In genomic region chr19:54069482-54069881, GRCh38 we compare ENCODE assay signal across 30 cellular contexts. TPM values are rescaled to one million over a fixed set of nuclear protein-coding genes. Genes with fewer than 3 reads are reported as not detected.
DNase-seq lines count a peak whose midpoint lies in the region; ATAC-seq, FAIRE-seq and TF ChIP-seq lines count a peak whose summit lies in the region.
"Had no signal": no experiment of that assay in that cellular context is flagged by ENCODE, and none has a peak within 500 bp of the region (broad histone marks: within the 10 kb centered on the region; RNA-seq: fewer than 3 reads in every experiment).

No MANE protein-coding gene starts in this region.

- H3K36me3 ChIP-seq in K562 (ENCODE audit: control insufficient read depth, insufficient read depth, low read length) (no peaks in the 10 kb centered on the region), neutrophil (peaks cover 11% of the 10 kb centered on the region)
- H3K36me3 ChIP-seq: BE2C, BLaER1 had no signal

- TF ChIP-seq RAD21 in K562 (CRISPR knock-in tag; conservative IDR thresholded peaks at IDR 0.05 in 1 of 2, IDR thresholded peaks at IDR 0.05 in 1 of 2) = no peak

- no TSS peak for BruUV-seq in K562 (replicated peaks; lab: Mats Ljungman, UMichigan)

- no peak overlapping the region for H2AFZ ChIP-seq in K562 (ENCODE audit: low read depth, low read length)

- H3K9me3 ChIP-seq in K562 (replicated peaks; ENCODE audit: control insufficient read depth, insufficient read depth, low read depth, low read length) = no peaks in the 10 kb centered on the region
- H3K9me3 ChIP-seq in neutrophil = no peaks in the 10 kb centered on the region
- H3K9me3 ChIP-seq: BE2C had no signal

- CTCF ChIA-PET in K562 (lab: Yijun Ruan, JAX; ENCODE audit: low intra/inter-chr PET ratio) = no interaction called here

- H3K4me2 ChIP-seq in K562 (ENCODE audit: insufficient read depth, low read length) = no peak overlapping the region
- H3K4me2 ChIP-seq: BLaER1 had no signal

- H3K27ac ChIP-seq in K562 (ENCODE audit: extremely low read depth, low read depth, low read length) (no peak overlapping the region), neutrophil (peak overlapping the region; percentile 1)
- H3K27ac ChIP-seq: BLaER1 had no signal

- ATAC-seq in K562 (peak; percentile 27; the same call in 1 of the 3 replicates), GM19467 (IDR thresholded peaks at IDR 0.05; ENCODE audit: unreplicated experiment) (no peak)
- ATAC-seq: GM12878 had no signal

- H3K9ac ChIP-seq in K562 (ENCODE audit: insufficient read depth in 1 of 2, low read depth in 2 of 2, low read length in 2 of 2) = no peak overlapping the region
- H3K9ac ChIP-seq: BLaER1 had no signal

- H3K9me1 ChIP-seq in K562 (ENCODE audit: control insufficient read depth, insufficient read depth, low read length) = no peaks in the 10 kb centered on the region

- no peaks in the 10 kb centered on the region for H4K20me1 ChIP-seq in K562 (replicated peaks; ENCODE audit: control insufficient read depth, insufficient read depth, low read length)
- H4K20me1 ChIP-seq: BLaER1 had no signal

- no peak for TF ChIP-seq POLR2A in K562 (conservative IDR thresholded peaks at IDR 0.05)

- H3K79me2 ChIP-seq in K562 (ENCODE audit: control insufficient read depth, insufficient read depth, low read length) = no peaks in the 10 kb centered on the region

- WGBS in K562 (ENCODE audit: insufficient coverage, low coverage, missing lambda C conversion rate) = 0% methylated on average over 5 of the region's 5 CpGs

- POLR2A ChIA-PET in K562 (lab: Yijun Ruan, JAX) = no interaction called here

- TF ChIP-seq CTCF in K562 (IDR thresholded peaks at IDR 0.05 in 2 of 3, conservative IDR thresholded peaks at IDR 0.05 in 1 of 3; ENCODE audit: insufficient read depth in 2 of 3, low read depth in 1 of 3, low read length in 3 of 3) (no peak), neutrophil (IDR thresholded peaks at IDR 0.05) (no peak)

- intact Hi-C loops in K562 (cut with micrococcal nuclease) = no loop called here

- DNase-seq in K562 (ENCODE audit: extremely low read depth in 1 of 4, low spot score in 3 of 4) (peak; percentile 1 to 21 (median 2)), mesenteric fat pad (ENCODE audit: low spot score) (peak; percentile 35), HK-2 (ENCODE audit: unreplicated experiment) (no peak), hepatic stellate cell (ENCODE audit: low spot score) (no peak)
- DNase-seq: 8988T; ACHN; BE2C; C1 segment of cervical spinal cord; CD4-positive, alpha-beta memory T cell; CD4-positive, CD25-positive, alpha-beta regulatory T cell; CD8-positive, alpha-beta memory T cell; COR-L47; DMS 273 treated with DMSO at 0.1 percent for 48 hours; DMS153; DMS53; DMS79; DND-41; EL; GDM1 had no signal

- no peaks in the 10 kb centered on the region for H3K4me1 ChIP-seq in K562 (replicated peaks in 1 of 2; ENCODE audit: control insufficient read depth in 2 of 2, insufficient read depth in 2 of 2, low read length in 2 of 2)
- peaks cover under 1 to 4% of the 10 kb centered on the region in 2 experiments for H3K4me1 ChIP-seq in neutrophil (ENCODE audit: control insufficient read depth in 1 of 2, insufficient read depth in 1 of 2, low read depth in 1 of 2, low read length in 1 of 2)
- H3K4me1 ChIP-seq: BE2C, BLaER1 had no signal

- H3K27me3 ChIP-seq in K562 (ENCODE audit: control insufficient read depth in 2 of 2, insufficient read depth in 2 of 2, low read length in 2 of 2) (peaks cover 18 to 59% of the 10 kb centered on the region in 2 experiments; a peak in 3 of 5 replicates), neutrophil (no peaks in the 10 kb centered on the region)
- H3K27me3 ChIP-seq: BLaER1 had no signal

- FAIRE-seq in K562 (lab: Jason Lieb, UNC) = no peak
- FAIRE-seq: A204.1, GM12878, GM12892, GM18507 had no signal

- in situ Hi-C loops in K562 (cut with MboI) = no loop called here

- no peak for TF ChIP-seq EP300 in K562 (IDR thresholded peaks at IDR 0.05; ENCODE audit: low read length)

- no peak overlapping the region for H3K4me3 ChIP-seq in K562
- no peak overlapping the region for H3K4me3 ChIP-seq in neutrophil (ENCODE audit: low read depth in 1 of 2, low read length in 1 of 2)
- H3K4me3 ChIP-seq: BLaER1, GM12878 had no signal

RNA-seq across cellular contexts. Expression of gene VSTM1, which starts 5.8 kb away (rescaled TPM):
- not detected in 2 replicates for total RNA-seq in K562 (2011; cell fraction: chromatin; rRNA removed; ENCODE audit: low replicate concordance)
- total RNA-seq in K562 (2011; cell fraction: nucleolus; rRNA removed) = not detected in 2 replicates
- not detected in 2 replicates for total RNA-seq in K562 (2011; cell fraction: nucleoplasm; rRNA removed)
- total RNA-seq in K562 (2014; rRNA removed) = not detected in 2 replicates
- not detected in 2 replicates for total RNA-seq in K562 (2014; rRNA removed; fragmentation: Illumina TruSeq; extraction: Trizol)
- total RNA-seq in K562 (2015; rRNA removed; fragmentation: Illumina TruSeq; extraction: Trizol) = not detected in 2 replicates
- total RNA-seq in K562 (2021) = not detected in 2 replicates
- not detected in 2 replicates for polyA plus RNA-seq in K562 (2011; rRNA removed)
- polyA plus RNA-seq in K562 (2011; cell fraction: cytosol; rRNA removed) = not detected in 2 replicates
- polyA plus RNA-seq in K562 (2011; cell fraction: nucleus; rRNA removed) = not detected in 2 replicates
- not detected in 2 replicates for polyA plus RNA-seq in K562 (2012)
- polyA plus RNA-seq in K562 (2014; fragmentation: Illumina TruSeq; extraction: Trizol) = not detected in 2 replicates
- polyA plus RNA-seq in K562 (2014; fragmentation: Nextera tagmentation; extraction: Ambion mirVana) = not detected
- polyA plus RNA-seq in K562 (2014; rRNA removed) = not detected in 2 replicates
- not detected in 2 replicates for polyA minus RNA-seq in K562 (2011; rRNA and poly(A)+ RNA removed)
- not detected in 2 replicates for polyA minus RNA-seq in K562 (2011; cell fraction: cytosol; rRNA and poly(A)+ RNA removed)
- polyA minus RNA-seq in K562 (2011; cell fraction: nucleus; rRNA and poly(A)+ RNA removed) = not detected in 2 replicates
- total RNA-seq in mesenteric fat pad = not detected
- total RNA-seq: A673; CD4-positive, alpha-beta memory T cell; CD4-positive, CD25-positive, alpha-beta regulatory T cell; CD8-positive, alpha-beta memory T cell; Daoy; GM12878 had no signal
- polyA plus RNA-seq: AG04450; CD4-positive, alpha-beta memory T cell; CD4-positive, CD25-positive, alpha-beta regulatory T cell; CD8-positive, alpha-beta memory T cell; GM12878 had no signal

RNA-seq across cellular contexts. Expression of gene TARM1, which starts 11.7 kb away (rescaled TPM):
- total RNA-seq in K562 (2011; cell fraction: chromatin; rRNA removed; ENCODE audit: low replicate concordance) = not detected in 2 replicates
- not detected in 2 replicates for total RNA-seq in K562 (2011; cell fraction: nucleolus; rRNA removed)
- total RNA-seq in K562 (2011; cell fraction: nucleoplasm; rRNA removed) = not detected in 2 replicates
- not detected in 2 replicates for total RNA-seq in K562 (2014; rRNA removed)
- total RNA-seq in K562 (2014; rRNA removed; fragmentation: Illumina TruSeq; extraction: Trizol) = not detected in 2 replicates
- total RNA-seq in K562 (2015; rRNA removed; fragmentation: Illumina TruSeq; extraction: Trizol) = not detected in 2 replicates
- total RNA-seq in K562 (2021) = not detected in 2 replicates
- polyA plus RNA-seq in K562 (2011; rRNA removed) = not detected in 2 replicates
- not detected in 2 replicates for polyA plus RNA-seq in K562 (2011; cell fraction: cytosol; rRNA removed)
- not detected in 2 replicates for polyA plus RNA-seq in K562 (2011; cell fraction: nucleus; rRNA removed)
- polyA plus RNA-seq in K562 (2012) = not detected in 2 replicates
- polyA plus RNA-seq in K562 (2014; fragmentation: Illumina TruSeq; extraction: Trizol) = not detected in 2 replicates
- polyA plus RNA-seq in K562 (2014; fragmentation: Nextera tagmentation; extraction: Ambion mirVana) = not detected
- polyA plus RNA-seq in K562 (2014; rRNA removed) = not detected in 2 replicates
- not detected in 2 replicates for polyA minus RNA-seq in K562 (2011; rRNA and poly(A)+ RNA removed)
- not detected in 2 replicates for polyA minus RNA-seq in K562 (2011; cell fraction: cytosol; rRNA and poly(A)+ RNA removed)
- polyA minus RNA-seq in K562 (2011; cell fraction: nucleus; rRNA and poly(A)+ RNA removed) = not detected in 2 replicates
- not detected for total RNA-seq in mesenteric fat pad
- total RNA-seq: A673; CD4-positive, alpha-beta memory T cell; CD4-positive, CD25-positive, alpha-beta regulatory T cell; CD8-positive, alpha-beta memory T cell; Daoy; G401; GM12878 had no signal
- polyA plus RNA-seq: AG04450; CD4-positive, alpha-beta memory T cell; CD4-positive, CD25-positive, alpha-beta regulatory T cell; CD8-positive, alpha-beta memory T cell; GM12878 had no signal

RNA-seq across cellular contexts. Expression of gene OSCAR, which starts 31.1 kb away (rescaled TPM):
- 0.63 TPM in 1 of 2 replicates, not detected in the other for total RNA-seq in K562 (2011; cell fraction: chromatin; rRNA removed; ENCODE audit: low replicate concordance)
- total RNA-seq in K562 (2011; cell fraction: nucleolus; rRNA removed) = 0.33 and 0.79 TPM in 2 replicates
- total RNA-seq in K562 (2011; cell fraction: nucleoplasm; rRNA removed) = 0.29 and 0.31 TPM in 2 replicates
- total RNA-seq in K562 (2014; rRNA removed) (0.12 TPM in 1 of 2 replicates, not detected in the other), K562 (2014; rRNA removed; fragmentation: Illumina TruSeq; extraction: Trizol) (not detected in 2 replicates), K562 (2015; rRNA removed; fragmentation: Illumina TruSeq; extraction: Trizol) (not detected in 2 replicates), K562 (2021) (0.34 and 0.62 TPM in 2 replicates), mesenteric fat pad (6.6 TPM)
- polyA plus RNA-seq in K562 (2011; rRNA removed) (0.09 and 0.13 TPM in 2 replicates), K562 (2014; fragmentation: Illumina TruSeq; extraction: Trizol) (0.09 and 0.11 TPM in 2 replicates), K562 (2014; fragmentation: Nextera tagmentation; extraction: Ambion mirVana) (not detected), K562 (2014; rRNA removed) (0.13 and 0.20 TPM in 2 replicates)
- 0.09 and 0.18 TPM in 2 replicates for polyA plus RNA-seq in K562 (2011; cell fraction: cytosol; rRNA removed)
- polyA plus RNA-seq in K562 (2011; cell fraction: nucleus; rRNA removed) = 0.31 and 0.37 TPM in 2 replicates
- 0.18 and 11.9 TPM in 2 replicates for polyA plus RNA-seq in K562 (2012)
- polyA minus RNA-seq in K562 (2011; rRNA and poly(A)+ RNA removed) = 0.24 TPM in 1 of 2 replicates, not detected in the other
- not detected in 2 replicates for polyA minus RNA-seq in K562 (2011; cell fraction: cytosol; rRNA and poly(A)+ RNA removed)
- polyA minus RNA-seq in K562 (2011; cell fraction: nucleus; rRNA and poly(A)+ RNA removed) = not detected in 2 replicates
- total RNA-seq: CD4-positive, CD25-positive, alpha-beta regulatory T cell; G401; GM12878 had no signal

RNA-seq across cellular contexts. Expression of gene NDUFA3, which starts 33.2 kb away (rescaled TPM):
- total RNA-seq in K562 (2011; cell fraction: chromatin; rRNA removed; ENCODE audit: low replicate concordance) = 63.7 and 138 TPM in 2 replicates
- 73.3 and 80.0 TPM in 2 replicates for total RNA-seq in K562 (2011; cell fraction: nucleolus; rRNA removed)
- 76.8 and 85.6 TPM in 2 replicates for total RNA-seq in K562 (2011; cell fraction: nucleoplasm; rRNA removed)
- total RNA-seq in K562 (2014; rRNA removed) = 49.4 and 122 TPM in 2 replicates
- total RNA-seq in K562 (2014; rRNA removed; fragmentation: Illumina TruSeq; extraction: Trizol) = 52.1 and 78.0 TPM in 2 replicates
- 157 and 179 TPM in 2 replicates for total RNA-seq in K562 (2015; rRNA removed; fragmentation: Illumina TruSeq; extraction: Trizol)
- total RNA-seq in K562 (2021) = 138 and 148 TPM in 2 replicates
- 39.2 and 47.2 TPM in 2 replicates for polyA plus RNA-seq in K562 (2011; rRNA removed)
- polyA plus RNA-seq in K562 (2011; cell fraction: cytosol; rRNA removed) = 43.7 and 92.1 TPM in 2 replicates
- polyA plus RNA-seq in K562 (2011; cell fraction: nucleus; rRNA removed) = 43.3 and 93.6 TPM in 2 replicates
- 211 and 383 TPM in 2 replicates for polyA plus RNA-seq in K562 (2012)
- polyA plus RNA-seq in K562 (2014; fragmentation: Illumina TruSeq; extraction: Trizol) = 165 and 175 TPM in 2 replicates
- 100 to 1,000 TPM; 221 to 279 TPM for polyA plus RNA-seq in K562 (2014; fragmentation: Nextera tagmentation; extraction: Ambion mirVana)
- polyA plus RNA-seq in K562 (2014; rRNA removed) = 77.9 and 95.9 TPM in 2 replicates
- polyA minus RNA-seq in K562 (2011; rRNA and poly(A)+ RNA removed) = 14.2 and 45.2 TPM in 2 replicates
- 145 and 167 TPM in 2 replicates for polyA minus RNA-seq in K562 (2011; cell fraction: cytosol; rRNA and poly(A)+ RNA removed)
- polyA minus RNA-seq in K562 (2011; cell fraction: nucleus; rRNA and poly(A)+ RNA removed) = 18.0 and 25.4 TPM in 2 replicates
- 113 TPM for total RNA-seq in mesenteric fat pad

RNA-seq across cellular contexts. Expression of gene TFPT, which starts 46.0 kb away (rescaled TPM):
- 4.7 and 8.1 TPM in 2 replicates for total RNA-seq in K562 (2011; cell fraction: chromatin; rRNA removed; ENCODE audit: low replicate concordance)
- total RNA-seq in K562 (2011; cell fraction: nucleolus; rRNA removed) = 3.7 and 4.8 TPM in 2 replicates
- 5.4 and 5.5 TPM in 2 replicates for total RNA-seq in K562 (2011; cell fraction: nucleoplasm; rRNA removed)
- total RNA-seq in K562 (2014; rRNA removed) (16.4 and 18.1 TPM in 2 replicates), K562 (2014; rRNA removed; fragmentation: Illumina TruSeq; extraction: Trizol) (3.7 and 5.5 TPM in 2 replicates), K562 (2015; rRNA removed; fragmentation: Illumina TruSeq; extraction: Trizol) (14.4 and 14.9 TPM in 2 replicates), K562 (2021) (12.3 and 15.0 TPM in 2 replicates), mesenteric fat pad (16.7 TPM)
- polyA plus RNA-seq in K562 (2011; rRNA removed) (4.9 and 5.8 TPM in 2 replicates), K562 (2014; fragmentation: Illumina TruSeq; extraction: Trizol) (9.2 and 13.3 TPM in 2 replicates), K562 (2014; fragmentation: Nextera tagmentation; extraction: Ambion mirVana) (1 to 10 TPM in 1 of 2 experiments, under 1 TPM in 1; 0.72 to 1.6 TPM), K562 (2014; rRNA removed) (15.9 and 16.2 TPM in 2 replicates)
- polyA plus RNA-seq in K562 (2011; cell fraction: cytosol; rRNA removed) = 6.6 and 10.5 TPM in 2 replicates
- polyA plus RNA-seq in K562 (2011; cell fraction: nucleus; rRNA removed) = 3.6 and 5.1 TPM in 2 replicates
- polyA plus RNA-seq in K562 (2012) = 12.2 and 16.4 TPM in 2 replicates
- polyA minus RNA-seq in K562 (2011; rRNA and poly(A)+ RNA removed) = 1.3 and 2.2 TPM in 2 replicates
- polyA minus RNA-seq in K562 (2011; cell fraction: cytosol; rRNA and poly(A)+ RNA removed) = 6.0 TPM in 2 replicates
- 1.1 and 3.6 TPM in 2 replicates for polyA minus RNA-seq in K562 (2011; cell fraction: nucleus; rRNA and poly(A)+ RNA removed)

Comparison
In these comparisons a context has a peak if more than half of its experiments do, and no peak if none do; other contexts are left out.
1. DNase-seq: peak in K562 (4 of 4) and mesenteric fat pad (single experiment); none in HK-2 (single experiment) and hepatic stellate cell (single experiment).